1 cellular context compared by ENCODE assay signal in genomic region chr16:9738690-9739089, GRCh38.
A peak's percentile ranks its signal among the peaks of the same experiment; 100 is the strongest.
TF ChIP-seq lines count a peak whose summit lies in the region.

No MANE protein-coding gene starts in this region.

TF ChIP-seq in HepG2, 621 proteins besides CTCF, POLR2A, EP300 and RAD21:
- TF ChIP-seq, protein P1, sequence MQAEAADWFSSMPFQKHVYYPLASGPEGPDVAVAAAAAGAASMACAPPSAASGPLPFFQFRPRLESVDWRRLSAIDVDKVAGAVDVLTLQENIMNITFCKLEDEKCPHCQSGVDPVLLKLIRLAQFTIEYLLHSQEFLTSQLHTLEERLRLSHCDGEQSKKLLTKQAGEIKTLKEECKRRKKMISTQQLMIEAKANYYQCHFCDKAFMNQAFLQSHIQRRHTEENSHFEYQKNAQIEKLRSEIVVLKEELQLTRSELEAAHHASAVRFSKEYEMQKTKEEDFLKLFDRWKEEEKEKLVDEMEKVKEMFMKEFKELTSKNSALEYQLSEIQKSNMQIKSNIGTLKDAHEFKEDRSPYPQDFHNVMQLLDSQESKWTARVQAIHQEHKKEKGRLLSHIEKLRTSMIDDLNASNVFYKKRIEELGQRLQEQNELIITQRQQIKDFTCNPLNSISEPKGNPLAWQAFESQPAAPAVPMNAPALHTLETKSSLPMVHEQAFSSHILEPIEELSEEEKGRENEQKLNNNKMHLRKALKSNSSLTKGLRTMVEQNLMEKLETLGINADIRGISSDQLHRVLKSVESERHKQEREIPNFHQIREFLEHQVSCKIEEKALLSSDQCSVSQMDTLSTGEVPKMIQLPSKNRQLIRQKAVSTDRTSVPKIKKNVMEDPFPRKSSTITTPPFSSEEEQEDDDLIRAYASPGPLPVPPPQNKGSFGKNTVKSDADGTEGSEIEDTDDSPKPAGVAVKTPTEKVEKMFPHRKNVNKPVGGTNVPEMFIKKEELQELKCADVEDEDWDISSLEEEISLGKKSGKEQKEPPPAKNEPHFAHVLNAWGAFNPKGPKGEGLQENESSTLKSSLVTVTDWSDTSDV (CRISPR knock-in tag; IDR thresholded peaks at IDR 0.05), result no peak
- TF ChIP-seq ZNF629 (CRISPR knock-in tag; conservative IDR thresholded peaks at IDR 0.05) (peak; percentile 78), SALL1 (CRISPR knock-in tag; IDR thresholded peaks at IDR 0.05) (no peak)
